In genomic region chr7:36943591-36944430, GRCh38 we compare ENCODE assay signal across 11 cellular contexts.
DNase-seq lines count a peak whose midpoint lies in the region; ATAC-seq and TF ChIP-seq lines count a peak whose summit lies in the region.
"Had no signal": no experiment of that assay in that cellular context is flagged by ENCODE, and none has a peak within 500 bp of the region (broad histone marks: within the 10 kb centered on the region; RNA-seq: fewer than 3 reads in every experiment).

No MANE protein-coding gene starts in this region.

- H3K27ac Mint-ChIP-seq in CD4-positive, alpha-beta T cell, result peak overlapping the region; percentile 43
- H3K27ac Mint-ChIP-seq in activated T-cell treated with anti-CD3 and anti-CD28 coated beads, Interleukin-2, amount 50 U/mL, for 72 hours, result no peak overlapping the region

- no peak for DNase-seq in CD4-positive, alpha-beta T cell
- DNase-seq in NAMALWA (ENCODE audit: low spot score) (peak; percentile 35), NCI-H2029 treated with DMSO at 0.1 percent for 48 hours (lab: John Stamatoyannopoulos, UW) (no peak), NCI-H2107 (lab: John Stamatoyannopoulos, UW) (no peak)
- DNase-seq in stimulated activated CD4-positive, alpha-beta T cell treated with anti-CD3 and anti-CD28 coated beads, Interleukin-4, amount 100 ng/mL, for 1 hour, result no peak
- DNase-seq in activated T-cell treated with anti-CD3 and anti-CD28 coated beads, Interleukin-2, amount 50 U/mL, for 72 hours, result no peak
- DNase-seq: activated CD4-positive, alpha-beta T cell treated with anti-CD3 and anti-CD28 coated beads for 1 hour; CD4-positive, alpha-beta memory T cell had no signal

- intact Hi-C loops in CD4-positive, alpha-beta T cell (cut with DNase I, micrococcal nuclease), result no loop called here

- peaks cover 100% of the 10 kb centered on the region for H3K36me3 Mint-ChIP-seq in CD4-positive, alpha-beta T cell (ENCODE audit: low read depth)
- peaks cover 42 to 58% of the 10 kb centered on the region in 2 donors for H3K36me3 Mint-ChIP-seq in activated T-cell treated with anti-CD3 and anti-CD28 coated beads, Interleukin-2, amount 50 U/mL, for 72 hours (ENCODE audit: insufficient read depth in 2 of 2)

- no peaks in the 10 kb centered on the region for H3K27me3 ChIP-seq in CD4-positive, alpha-beta T cell (ENCODE audit: control insufficient read depth, insufficient read depth, low read length)
- H3K27me3 ChIP-seq: right atrium auricular region had no signal

- peaks cover 65% of the 10 kb centered on the region for H3K9me3 ChIP-seq in CD4-positive, alpha-beta T cell (ENCODE audit: control insufficient read depth, low read length)

- ATAC-seq in CD4-positive, alpha-beta T cell (ENCODE audit: poor library complexity), result no peak
- ATAC-seq in GM18873 (IDR thresholded peaks at IDR 0.05; ENCODE audit: low FRiP score, unreplicated experiment) (peak; percentile 67), HG02759 (IDR thresholded peaks at IDR 0.05; ENCODE audit: unreplicated experiment) (peak; percentile 68)
- ATAC-seq in activated T-cell treated with anti-CD3 and anti-CD28 coated beads, Interleukin-2, amount 50 U/mL, for 72 hours (replicated peaks in 1 of 2), result no peak

- no peak overlapping the region for H3K4me3 Mint-ChIP-seq in CD4-positive, alpha-beta T cell
- H3K4me3 Mint-ChIP-seq in activated T-cell treated with anti-CD3 and anti-CD28 coated beads, Interleukin-2, amount 50 U/mL, for 72 hours, result no peak overlapping the region

- CTCF ChIA-PET in CD4-positive, alpha-beta T cell (lab: Charles Lee), result no interaction called here

- H3K27ac ChIP-seq in CD4-positive, alpha-beta T cell (ENCODE audit: low read depth, low read length), result no peak overlapping the region
- H3K27ac ChIP-seq: right atrium auricular region had no signal

- POLR2A ChIA-PET in CD4-positive, alpha-beta T cell (lab: Charles Lee), result interaction anchor here (1.3 kb wide), 1 partner anchor 26 kb away, joined by 3 read pairs; no protein-coding TSS in a partner anchor

- H3K4me1 Mint-ChIP-seq in CD4-positive, alpha-beta T cell (ENCODE audit: low read depth), result peaks cover 66% of the 10 kb centered on the region
- peaks cover 32% of the 10 kb centered on the region for H3K4me1 Mint-ChIP-seq in activated T-cell treated with anti-CD3 and anti-CD28 coated beads, Interleukin-2, amount 50 U/mL, for 72 hours (ENCODE audit: low read depth)

- TF ChIP-seq CTCF in CD4-positive, alpha-beta T cell (IDR thresholded peaks at IDR 0.05), result no peak

- H3K9me3 Mint-ChIP-seq in CD4-positive, alpha-beta T cell, result peaks cover 24% of the 10 kb centered on the region
- peaks cover 20 to 32% of the 10 kb centered on the region in 2 donors for H3K9me3 Mint-ChIP-seq in activated T-cell treated with anti-CD3 and anti-CD28 coated beads, Interleukin-2, amount 50 U/mL, for 72 hours

- H3K27me3 Mint-ChIP-seq in CD4-positive, alpha-beta T cell, result no peaks in the 10 kb centered on the region
- no peaks in the 10 kb centered on the region for H3K27me3 Mint-ChIP-seq in activated T-cell treated with anti-CD3 and anti-CD28 coated beads, Interleukin-2, amount 50 U/mL, for 72 hours (ENCODE audit: low read depth)
- H3K27me3 Mint-ChIP-seq: CD4-positive, alpha-beta memory T cell had no signal

Comparison
In these comparisons a context has a peak if more than half of its experiments do, and no peak if none do; other contexts are left out.
1. ATAC-seq: peak in GM18873 (single experiment) and HG02759 (single experiment); none in CD4-positive, alpha-beta T cell (single experiment) and activated T-cell treated with anti-CD3 and anti-CD28 coated beads, Interleukin-2, amount 50 U/mL, for 72 hours (0 of 2).